In the genomic region with DNA sequence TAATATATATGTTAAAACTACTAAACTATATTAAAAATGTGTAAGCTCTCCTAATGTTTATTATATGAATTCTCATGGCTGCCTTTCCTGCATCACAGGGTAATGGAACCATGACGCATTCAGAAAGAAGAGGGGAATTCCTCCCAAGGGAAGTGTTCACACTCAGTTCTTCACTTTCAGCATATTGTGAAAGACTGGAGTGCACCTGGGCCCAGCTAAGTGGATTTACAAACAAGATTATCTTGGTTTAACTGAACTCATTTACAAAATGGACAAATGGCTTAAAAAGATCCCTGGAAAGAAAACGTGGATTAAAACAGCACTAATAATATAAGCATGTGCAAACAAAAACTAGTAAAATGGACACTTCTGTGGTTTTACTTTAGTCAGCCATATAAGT, we compare ENCODE assay signal across 9 cellular contexts.
DNase-seq lines count a peak whose midpoint lies in the region; ATAC-seq lines count a peak whose summit lies in the region.
"Had no signal": no experiment of that assay in that cellular context is flagged by ENCODE, and none has a peak within 500 bp of the region (broad histone marks: within the 10 kb centered on the region; RNA-seq: fewer than 3 reads in every experiment).

No MANE protein-coding gene starts in this region.

- no peak overlapping the region for H2BK120ac ChIP-seq in trophoblast cell (ENCODE audit: insufficient read depth, low read length, poor library complexity)

- H3K36me3 ChIP-seq in trophoblast cell (ENCODE audit: control insufficient read depth in 1 of 2, insufficient read depth in 2 of 2, low read length in 2 of 2): no peaks in the 10 kb centered on the region

- WGBS in trophoblast cell (ENCODE audit: extremely low coverage, insufficient coverage, insufficient read length): no CpG with 5 or more reads among the region's 2 CpGs

- H3K4me3 ChIP-seq in trophoblast cell (ENCODE audit: low read depth, low read length): no peak overlapping the region
- H3K4me3 ChIP-seq: SK-N-MC had no signal

- no peak overlapping the region for H4K91ac ChIP-seq in trophoblast cell (ENCODE audit: low read depth, low read length)

- no peak overlapping the region for H3K27ac ChIP-seq in trophoblast cell (ENCODE audit: low read depth, low read length)
- H3K27ac ChIP-seq: SK-N-MC had no signal

- H3K79me2 ChIP-seq in trophoblast cell (ENCODE audit: control insufficient read depth, insufficient read depth, low read length, poor library complexity): no peaks in the 10 kb centered on the region

- H3K27me3 ChIP-seq in trophoblast cell (ENCODE audit: insufficient read depth, low read length): no peaks in the 10 kb centered on the region

- no peak overlapping the region for H3K4me2 ChIP-seq in trophoblast cell (ENCODE audit: low read length)

- H3K9ac ChIP-seq in trophoblast cell (ENCODE audit: low read length): no peak overlapping the region

- intact Hi-C loops in left ventricle myocardium superior (cut with micrococcal nuclease): no loop called here

- H4K12ac ChIP-seq in trophoblast cell (ENCODE audit: low read depth, low read length): no peak overlapping the region

- ATAC-seq in GM18907 (IDR thresholded peaks at IDR 0.05; ENCODE audit: unreplicated experiment): peak; percentile 90
- ATAC-seq in HG02870 (IDR thresholded peaks at IDR 0.05; ENCODE audit: unreplicated experiment): peak; percentile 90
- no peak for ATAC-seq in left ventricle myocardium superior
- ATAC-seq: naive thymus-derived CD4-positive, alpha-beta T cell had no signal

- H3K4ac ChIP-seq in trophoblast cell (ENCODE audit: low read depth, low read length): no peak overlapping the region

- no peak overlapping the region for H2BK5ac ChIP-seq in trophoblast cell (ENCODE audit: low read depth, low read length, poor library complexity)

- H3K23ac ChIP-seq in trophoblast cell (ENCODE audit: low read length): no peak overlapping the region

- H4K8ac ChIP-seq in trophoblast cell (ENCODE audit: low read depth, low read length): no peak overlapping the region

- H3K18ac ChIP-seq in trophoblast cell (ENCODE audit: low read length): no peak overlapping the region

- peak; percentile 96 for DNase-seq in NCI-H82 treated with DMSO at 0.1 percent for 48 hours (lab: John Stamatoyannopoulos, UW; ENCODE audit: unreplicated experiment)
- DNase-seq in trophoblast cell: peak; percentile 3 to 49
- DNase-seq in HK-2 (ENCODE audit: unreplicated experiment): no peak
- no peak for DNase-seq in left ventricle myocardium superior
- no peak for DNase-seq in DMS 273 (lab: John Stamatoyannopoulos, UW; ENCODE audit: unreplicated experiment)
- DNase-seq: naive thymus-derived CD4-positive, alpha-beta T cell had no signal

- H3K79me1 ChIP-seq in trophoblast cell (ENCODE audit: low read length): peaks cover 2% of the 10 kb centered on the region

- no peak overlapping the region for H2AFZ ChIP-seq in trophoblast cell (ENCODE audit: insufficient read depth, low read length, poor library complexity)

- no peak overlapping the region for H2AK5ac ChIP-seq in trophoblast cell (ENCODE audit: low read length)

- no peak overlapping the region for H2BK12ac ChIP-seq in trophoblast cell (ENCODE audit: low read length)

- H3K4me1 ChIP-seq in trophoblast cell (ENCODE audit: control insufficient read depth in 1 of 2, insufficient read depth in 2 of 2, low read length in 2 of 2): peaks cover 6 to 10% of the 10 kb centered on the region in 2 experiments

- no peaks in the 10 kb centered on the region for H3K9me3 ChIP-seq in trophoblast cell (ENCODE audit: insufficient read depth, low read depth, low read length)

- no peak overlapping the region for H3K14ac ChIP-seq in trophoblast cell (ENCODE audit: low read length)

Comparison
In these comparisons a context has a peak if more than half of its experiments do, and no peak if none do; other contexts are left out.
1. DNase-seq: peak in NCI-H82 treated with DMSO at 0.1 percent for 48 hours (single experiment) and trophoblast cell (2 of 2); none in HK-2 (single experiment), left ventricle myocardium superior (single experiment) and DMS 273 (single experiment).